14 cellular contexts compared by ENCODE assay signal in the genomic region with DNA sequence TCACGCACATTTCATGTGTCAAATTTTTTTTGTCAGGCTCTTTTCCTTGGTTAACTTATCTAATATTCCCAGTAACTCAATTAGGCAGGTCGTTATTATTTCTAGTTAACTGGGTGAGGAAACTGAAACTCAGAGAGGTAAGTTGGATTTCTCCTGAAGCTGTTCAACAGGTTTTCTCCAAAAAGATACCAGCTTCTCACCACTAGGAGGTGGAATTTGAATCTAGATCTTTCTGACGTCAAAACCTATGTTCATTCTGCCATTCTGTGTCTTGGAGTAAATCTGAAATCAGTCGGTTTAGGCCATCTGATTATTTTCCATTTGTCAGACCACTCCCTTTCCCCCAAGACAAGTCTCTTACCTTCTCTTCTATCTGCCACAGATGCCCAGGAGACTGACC.
DNase-seq lines count a peak whose midpoint lies in the region; ATAC-seq and TF ChIP-seq lines count a peak whose summit lies in the region.
"Had no signal": no experiment of that assay in that cellular context is flagged by ENCODE, and none has a peak within 500 bp of the region (broad histone marks: within the 10 kb centered on the region; RNA-seq: fewer than 3 reads in every experiment).

No MANE protein-coding gene starts in this region.

- no peak overlapping the region for H3K23ac ChIP-seq in mesendoderm (ENCODE audit: low read length)

- H2BK5ac ChIP-seq in mesendoderm (ENCODE audit: low read length), result no peak overlapping the region

- no peak for ATAC-seq in gastrocnemius medialis
- ATAC-seq in GM19452 (IDR thresholded peaks at IDR 0.05; ENCODE audit: unreplicated experiment), result no peak
- no peak for ATAC-seq in stimulated activated memory B cell treated with anti-CD40 and anti-IgM and Interleukin-4, amounts not matched to agents 10 μg/mL and 1 μg/mL and 100 μg/mL, for 72 hours
- ATAC-seq: natural killer cell treated with Interleukin-12 subunit alpha and Interleukin-12 subunit beta and Interleukin-15 and Interleukin-18, amount 100 ng/mL, for 72 hours; stimulated activated naive B cell treated with anti-CD40 and anti-IgM and Interleukin-4, amounts not matched to agents 10 μg/mL and 1 μg/mL and 100 μg/mL, for 72 hours had no signal

- TF ChIP-seq CTCF in KMS-11 (conservative IDR thresholded peaks at IDR 0.05; ENCODE audit: low read depth, low read length) (peak; percentile 41; the same call in 1 of the 2 replicates), brain microvascular endothelial cell (IDR thresholded peaks at IDR 0.05; ENCODE audit: low read depth, low read length, missing control alignments) (peak; percentile 44), gastrocnemius medialis (IDR thresholded peaks at IDR 0.05 in 4 of 5, conservative IDR thresholded peaks at IDR 0.05 in 1 of 5) (peak in 1 of 5 experiments; percentile 24)

- H3K36me3 ChIP-seq in KMS-11 (ENCODE audit: insufficient read depth) (no peaks in the 10 kb centered on the region), brain microvascular endothelial cell (replicated peaks) (no peaks in the 10 kb centered on the region), mesendoderm (ENCODE audit: control insufficient read depth, insufficient read depth, low read length) (no peaks in the 10 kb centered on the region), gastrocnemius medialis (no peaks in the 10 kb centered on the region)

- no peak overlapping the region for H3K4ac ChIP-seq in mesendoderm (ENCODE audit: low read depth, low read length)

- TF ChIP-seq POLR2A in gastrocnemius medialis (IDR thresholded peaks at IDR 0.05), result no peak

- intact Hi-C loops in gastrocnemius medialis (cut with DNase I; ENCODE audit: low total_unique reads), result no loop called here

- H4K5ac ChIP-seq in mesendoderm (ENCODE audit: low read length), result no peak overlapping the region

- H3K27me3 Mint-ChIP-seq in stimulated activated memory B cell treated with anti-CD40 and anti-IgM and Interleukin-4, amounts not matched to agents 10 μg/mL and 1 μg/mL and 100 μg/mL, for 72 hours, result peaks cover 13% of the 10 kb centered on the region
- H3K27me3 Mint-ChIP-seq: activated CD4-positive, alpha-beta memory T cell treated with anti-CD3 and anti-CD28 coated beads, Interleukin-2, amount 10 ng/mL, durations not matched to agents 7 days and 5 days; activated naive CD8-positive, alpha-beta T cell treated with anti-CD3 and anti-CD28 coated beads, Interleukin-2, amount 10 ng/mL, durations not matched to agents 7 days and 5 days; CD8-positive, alpha-beta memory T cell; natural killer cell treated with Interleukin-12 subunit alpha and Interleukin-12 subunit beta and Interleukin-15 and Interleukin-18, amount 100 ng/mL, for 72 hours had no signal

- H3K9me3 ChIP-seq in gastrocnemius medialis, result no peaks in the 10 kb centered on the region

- H3K79me2 ChIP-seq in KMS-11 (ENCODE audit: insufficient read depth, low read depth), result no peaks in the 10 kb centered on the region
- H3K79me2 ChIP-seq in mesendoderm (ENCODE audit: control insufficient read depth, insufficient read depth, low read length), result no peaks in the 10 kb centered on the region

- H3K9ac ChIP-seq in KMS-11, result no peak overlapping the region
- no peak overlapping the region for H3K9ac ChIP-seq in mesendoderm (ENCODE audit: low read length)

- H4K8ac ChIP-seq in mesendoderm (ENCODE audit: low read depth, low read length), result no peak overlapping the region

- no peak overlapping the region for H2AK5ac ChIP-seq in mesendoderm (ENCODE audit: low read length)

- H2BK120ac ChIP-seq in mesendoderm (ENCODE audit: low read depth, low read length), result no peak overlapping the region

- no peaks in the 10 kb centered on the region for H3K9me3 Mint-ChIP-seq in stimulated activated memory B cell treated with anti-CD40 and anti-IgM and Interleukin-4, amounts not matched to agents 10 μg/mL and 1 μg/mL and 100 μg/mL, for 72 hours
- H3K9me3 Mint-ChIP-seq: activated naive CD8-positive, alpha-beta T cell treated with anti-CD3 and anti-CD28 coated beads, Interleukin-2, amount 10 ng/mL, durations not matched to agents 7 days and 5 days; stimulated activated naive B cell treated with anti-CD40 and anti-IgM and Interleukin-4, amounts not matched to agents 10 μg/mL and 1 μg/mL and 100 μg/mL, for 72 hours had no signal

- H3K4me3 ChIP-seq in KMS-11 (IDR thresholded peaks at IDR 0.05; ENCODE audit: insufficient read depth, low read depth, low read length), result no peak overlapping the region
- H3K4me3 ChIP-seq in brain microvascular endothelial cell (ENCODE audit: low read depth, low read length), result no peak overlapping the region
- H3K4me3 ChIP-seq in mesendoderm (ENCODE audit: low read length), result no peak overlapping the region
- no peak overlapping the region for H3K4me3 ChIP-seq in gastrocnemius medialis

- H3K4me1 ChIP-seq in KMS-11 (ENCODE audit: low read depth, poor library complexity, severe bottlenecking), result no peaks in the 10 kb centered on the region
- H3K4me1 ChIP-seq in mesendoderm (ENCODE audit: control insufficient read depth, low read depth, low read length), result no peaks in the 10 kb centered on the region
- no peaks in the 10 kb centered on the region for H3K4me1 ChIP-seq in gastrocnemius medialis

- H3K27ac Mint-ChIP-seq in stimulated activated memory B cell treated with anti-CD40 and anti-IgM and Interleukin-4, amounts not matched to agents 10 μg/mL and 1 μg/mL and 100 μg/mL, for 72 hours, result no peak overlapping the region
- H3K27ac Mint-ChIP-seq: activated CD4-positive, alpha-beta memory T cell treated with anti-CD3 and anti-CD28 coated beads, Interleukin-2, amount 10 ng/mL, durations not matched to agents 7 days and 5 days; activated naive CD8-positive, alpha-beta T cell treated with anti-CD3 and anti-CD28 coated beads, Interleukin-2, amount 10 ng/mL, durations not matched to agents 7 days and 5 days; CD8-positive, alpha-beta memory T cell; natural killer cell treated with Interleukin-12 subunit alpha and Interleukin-12 subunit beta and Interleukin-15 and Interleukin-18, amount 100 ng/mL, for 72 hours; stimulated activated naive B cell treated with anti-CD40 and anti-IgM and Interleukin-4, amounts not matched to agents 10 μg/mL and 1 μg/mL and 100 μg/mL, for 72 hours had no signal

- in situ Hi-C loops in brain microvascular endothelial cell (cut with HindIII; ENCODE audit: low pct_ligation_motif_present, low sequenced_read_pairs) (no loop called here), gastrocnemius medialis (cut with MboI; ENCODE audit: low sequenced_read_pairs in 4 of 4) (no loop called here)

- H3K18ac ChIP-seq in mesendoderm (ENCODE audit: low read length), result no peak overlapping the region

- DNase-seq in CD1c-positive myeloid dendritic cell (ENCODE audit: extremely low spot score) (peak; percentile 8), brain microvascular endothelial cell (no peak), mesendoderm (peak; percentile 42), gastrocnemius medialis (no peak), DMS153 (lab: John Stamatoyannopoulos, UW) (no peak)
- DNase-seq: activated CD4-positive, alpha-beta memory T cell treated with anti-CD3 and anti-CD28 coated beads, Interleukin-2, amount 10 ng/mL, durations not matched to agents 7 days and 5 days; activated naive CD8-positive, alpha-beta T cell treated with anti-CD3 and anti-CD28 coated beads, Interleukin-2, amount 10 ng/mL, durations not matched to agents 7 days and 5 days; CD8-positive, alpha-beta memory T cell; stimulated activated CD4-positive, alpha-beta T cell treated with anti-CD3 and anti-CD28 coated beads, Interleukin-15, amount 100 ng/mL, for 24 hours; stimulated activated naive B cell treated with anti-CD40 and anti-IgM and Interleukin-4, amounts not matched to agents 10 μg/mL and 1 μg/mL and 100 μg/mL, for 72 hours had no signal

- H2BK15ac ChIP-seq in mesendoderm (replicated peaks; ENCODE audit: low read depth), result no peak overlapping the region

- H3K4me1 Mint-ChIP-seq in stimulated activated memory B cell treated with anti-CD40 and anti-IgM and Interleukin-4, amounts not matched to agents 10 μg/mL and 1 μg/mL and 100 μg/mL, for 72 hours, result no peaks in the 10 kb centered on the region
- H3K4me1 Mint-ChIP-seq: activated CD4-positive, alpha-beta memory T cell treated with anti-CD3 and anti-CD28 coated beads, Interleukin-2, amount 10 ng/mL, durations not matched to agents 7 days and 5 days; activated naive CD8-positive, alpha-beta T cell treated with anti-CD3 and anti-CD28 coated beads, Interleukin-2, amount 10 ng/mL, durations not matched to agents 7 days and 5 days; CD8-positive, alpha-beta memory T cell; stimulated activated naive B cell treated with anti-CD40 and anti-IgM and Interleukin-4, amounts not matched to agents 10 μg/mL and 1 μg/mL and 100 μg/mL, for 72 hours had no signal

- H2AFZ ChIP-seq in KMS-11 (ENCODE audit: low read depth), result no peak overlapping the region

- no peaks in the 10 kb centered on the region for H3K27me3 ChIP-seq in KMS-11 (ENCODE audit: insufficient read depth, low read depth)
- H3K27me3 ChIP-seq in brain microvascular endothelial cell (replicated peaks), result no peaks in the 10 kb centered on the region
- no peaks in the 10 kb centered on the region for H3K27me3 ChIP-seq in mesendoderm (ENCODE audit: insufficient read depth, low read length, poor library complexity)
- H3K27me3 ChIP-seq in gastrocnemius medialis, result no peaks in the 10 kb centered on the region

- H3K79me1 ChIP-seq in mesendoderm (ENCODE audit: low read length), result no peaks in the 10 kb centered on the region

- WGBS in mesendoderm (ENCODE audit: extremely low coverage, insufficient coverage, low lambda C conversion rate), result no CpG with 5 or more reads among the region's 4 CpGs

- H3K56ac ChIP-seq in mesendoderm (ENCODE audit: low read length), result no peak overlapping the region

- H3K36me3 Mint-ChIP-seq in stimulated activated memory B cell treated with anti-CD40 and anti-IgM and Interleukin-4, amounts not matched to agents 10 μg/mL and 1 μg/mL and 100 μg/mL, for 72 hours, result no peaks in the 10 kb centered on the region
- H3K36me3 Mint-ChIP-seq: activated naive CD8-positive, alpha-beta T cell treated with anti-CD3 and anti-CD28 coated beads, Interleukin-2, amount 10 ng/mL, durations not matched to agents 7 days and 5 days; CD8-positive, alpha-beta memory T cell; natural killer cell treated with Interleukin-12 subunit alpha and Interleukin-12 subunit beta and Interleukin-15 and Interleukin-18, amount 100 ng/mL, for 72 hours; stimulated activated naive B cell treated with anti-CD40 and anti-IgM and Interleukin-4, amounts not matched to agents 10 μg/mL and 1 μg/mL and 100 μg/mL, for 72 hours had no signal

- H3K4me2 ChIP-seq in KMS-11 (no peak overlapping the region), mesendoderm (ENCODE audit: low read length) (no peak overlapping the region)

- H3K4me3 Mint-ChIP-seq in stimulated activated memory B cell treated with anti-CD40 and anti-IgM and Interleukin-4, amounts not matched to agents 10 μg/mL and 1 μg/mL and 100 μg/mL, for 72 hours, result no peak overlapping the region
- H3K4me3 Mint-ChIP-seq: activated CD4-positive, alpha-beta memory T cell treated with anti-CD3 and anti-CD28 coated beads, Interleukin-2, amount 10 ng/mL, durations not matched to agents 7 days and 5 days; activated naive CD8-positive, alpha-beta T cell treated with anti-CD3 and anti-CD28 coated beads, Interleukin-2, amount 10 ng/mL, durations not matched to agents 7 days and 5 days; CD8-positive, alpha-beta memory T cell; natural killer cell treated with Interleukin-12 subunit alpha and Interleukin-12 subunit beta and Interleukin-15 and Interleukin-18, amount 100 ng/mL, for 72 hours; stimulated activated naive B cell treated with anti-CD40 and anti-IgM and Interleukin-4, amounts not matched to agents 10 μg/mL and 1 μg/mL and 100 μg/mL, for 72 hours had no signal

- H3K27ac ChIP-seq in KMS-11 (no peak overlapping the region), brain microvascular endothelial cell (no peak overlapping the region), mesendoderm (ENCODE audit: low read depth, low read length) (no peak overlapping the region), gastrocnemius medialis (no peak overlapping the region)

- no peaks in the 10 kb centered on the region for H4K20me1 ChIP-seq in KMS-11 (ENCODE audit: insufficient read depth)

Comparison
In these comparisons a context has a peak if more than half of its experiments do, and no peak if none do; other contexts are left out.
1. DNase-seq: peak in CD1c-positive myeloid dendritic cell (single experiment) and mesendoderm (single experiment); none in brain microvascular endothelial cell (single experiment), gastrocnemius medialis (0 of 2) and DMS153 (single experiment).